ENCODE assay signal across 19 cellular contexts in genomic region chr15:34046471-34047145, GRCh38. TPM values are rescaled to one million over a fixed set of nuclear protein-coding genes. Genes with fewer than 3 reads are reported as not detected.
DNase-seq lines count a peak whose midpoint lies in the region; ATAC-seq, FAIRE-seq and TF ChIP-seq lines count a peak whose summit lies in the region.
"Had no signal": no experiment of that assay in that cellular context is flagged by ENCODE, and none has a peak within 500 bp of the region (broad histone marks: within the 10 kb centered on the region; RNA-seq: fewer than 3 reads in every experiment).

No MANE protein-coding gene starts in this region.

- no peaks in the 10 kb centered on the region for H3K9me2 ChIP-seq in MM.1S (replicated peaks; ENCODE audit: insufficient read depth, low read length)

- peak overlapping the region; percentile 62 for H2BK120ac ChIP-seq in trophoblast cell (ENCODE audit: insufficient read depth, low read length, poor library complexity)

- no peak overlapping the region for H3K9ac ChIP-seq in K562 (ENCODE audit: insufficient read depth in 1 of 2, low read depth in 2 of 2, low read length in 2 of 2)
- no peak overlapping the region for H3K9ac ChIP-seq in trophoblast cell (ENCODE audit: low read length)
- no peak overlapping the region for H3K9ac ChIP-seq in MM.1S (ENCODE audit: low read length)

- no peak overlapping the region for H2AK5ac ChIP-seq in trophoblast cell (ENCODE audit: low read length)

- H2BK12ac ChIP-seq in trophoblast cell (ENCODE audit: low read length): peak overlapping the region; percentile 17

- H2AFZ ChIP-seq in K562 (ENCODE audit: low read depth, low read length) (no peak overlapping the region), trophoblast cell (ENCODE audit: insufficient read depth, low read length, poor library complexity) (no peak overlapping the region), MM.1S (ENCODE audit: low read length) (no peak overlapping the region)

- H3K27me3 ChIP-seq in K562 (ENCODE audit: control insufficient read depth in 2 of 2, insufficient read depth in 2 of 2, low read length in 2 of 2) (peaks cover 7 to 8% of the 10 kb centered on the region in 2 experiments; a peak in 4 of 5 replicates), trophoblast cell (ENCODE audit: insufficient read depth, low read length) (no peaks in the 10 kb centered on the region), MM.1S (replicated peaks; ENCODE audit: insufficient read depth, low read length) (no peaks in the 10 kb centered on the region)
- H3K27me3 ChIP-seq: BE2C had no signal

- H3K4ac ChIP-seq in trophoblast cell (ENCODE audit: low read depth, low read length): no peak overlapping the region

- H3K4me1 ChIP-seq in K562 (replicated peaks in 1 of 2; ENCODE audit: control insufficient read depth in 2 of 2, insufficient read depth in 2 of 2, low read length in 2 of 2) (peaks cover 5 to 8% of the 10 kb centered on the region in 2 experiments; a peak in 4 of 5 replicates), trophoblast cell (ENCODE audit: control insufficient read depth in 1 of 2, insufficient read depth in 2 of 2, low read length in 2 of 2) (peaks cover 10 to 19% of the 10 kb centered on the region in 2 experiments), MM.1S (ENCODE audit: low read length) (peaks cover 9% of the 10 kb centered on the region)
- H3K4me1 ChIP-seq: BE2C had no signal

- no peaks in the 10 kb centered on the region for H3F3A ChIP-seq in MM.1S (ENCODE audit: insufficient read depth, low read length)

- H3K4me2 ChIP-seq in K562 (ENCODE audit: insufficient read depth, low read length) (no peak overlapping the region), trophoblast cell (ENCODE audit: low read length) (no peak overlapping the region), MM.1S (ENCODE audit: low read depth, low read length) (no peak overlapping the region)

- no peaks in the 10 kb centered on the region for H3K79me2 ChIP-seq in K562 (ENCODE audit: control insufficient read depth, insufficient read depth, low read length)
- H3K79me2 ChIP-seq in trophoblast cell (ENCODE audit: control insufficient read depth, insufficient read depth, low read length, poor library complexity): no peaks in the 10 kb centered on the region
- no peaks in the 10 kb centered on the region for H3K79me2 ChIP-seq in MM.1S (ENCODE audit: low read length)

- H3K9me3 ChIP-seq in K562 (replicated peaks; ENCODE audit: control insufficient read depth, insufficient read depth, low read depth, low read length) (no peaks in the 10 kb centered on the region), trophoblast cell (ENCODE audit: insufficient read depth, low read depth, low read length) (no peaks in the 10 kb centered on the region), MM.1S (replicated peaks; ENCODE audit: insufficient read depth, low read length) (no peaks in the 10 kb centered on the region)
- H3K9me3 ChIP-seq: BE2C had no signal

- TF ChIP-seq EP300 in K562 (IDR thresholded peaks at IDR 0.05; ENCODE audit: low read length): no peak

- no peak overlapping the region for H4K12ac ChIP-seq in trophoblast cell (ENCODE audit: low read depth, low read length)

- no peaks in the 10 kb centered on the region for H3K79me1 ChIP-seq in trophoblast cell (ENCODE audit: low read length)

- intact Hi-C loops in K562 (cut with micrococcal nuclease): no loop called here

- TF ChIP-seq RAD21 in K562 (CRISPR knock-in tag; conservative IDR thresholded peaks at IDR 0.05 in 1 of 2, IDR thresholded peaks at IDR 0.05 in 1 of 2): no peak

- peak; percentile 20 for ATAC-seq in K562
- ATAC-seq: GM12878 had no signal

- H3K27ac ChIP-seq in K562 (ENCODE audit: extremely low read depth, low read depth, low read length): no peak overlapping the region
- no peak overlapping the region for H3K27ac ChIP-seq in trophoblast cell (ENCODE audit: low read depth, low read length)
- H3K27ac ChIP-seq in MM.1S (ENCODE audit: low read length): no peak overlapping the region

- no peak overlapping the region for H2BK5ac ChIP-seq in trophoblast cell (ENCODE audit: low read depth, low read length, poor library complexity)

- no peak overlapping the region for H3K18ac ChIP-seq in trophoblast cell (ENCODE audit: low read length)

- no peak overlapping the region for H4K8ac ChIP-seq in trophoblast cell (ENCODE audit: low read depth, low read length)

- H3K36me3 ChIP-seq in K562 (ENCODE audit: control insufficient read depth, insufficient read depth, low read length) (no peaks in the 10 kb centered on the region), trophoblast cell (ENCODE audit: control insufficient read depth in 1 of 2, insufficient read depth in 2 of 2, low read length in 2 of 2) (no peaks in the 10 kb centered on the region), MM.1S (replicated peaks; ENCODE audit: insufficient read depth, low read length) (no peaks in the 10 kb centered on the region)
- H3K36me3 ChIP-seq: BE2C had no signal

- peak; percentile 43 for DNase-seq in NCI-H146 (lab: John Stamatoyannopoulos, UW)
- no peak for DNase-seq in K562 (ENCODE audit: extremely low read depth in 1 of 4, low spot score in 3 of 4)
- peak; percentile 88 to 95 for DNase-seq in trophoblast cell
- no peak for DNase-seq in stimulated activated CD4-positive, alpha-beta T cell treated with anti-CD3 and anti-CD28 coated beads, Interleukin-15, amount 100 ng/mL, for 24 hours
- DNase-seq in NCI-H510A (lab: John Stamatoyannopoulos, UW): no peak
- DNase-seq in MM.1S: no peak
- DNase-seq: BE2C; C1 segment of cervical spinal cord; CD4-positive, CD25-positive, alpha-beta regulatory T cell; CD8-positive, alpha-beta memory T cell; COR-L47; DMS 273 treated with DMSO at 0.1 percent for 48 hours; DMS53; DND-41; H9 had no signal

- TF ChIP-seq POLR2A in K562 (conservative IDR thresholded peaks at IDR 0.05): no peak

- TF ChIP-seq CTCF in K562 (IDR thresholded peaks at IDR 0.05 in 2 of 3, conservative IDR thresholded peaks at IDR 0.05 in 1 of 3; ENCODE audit: insufficient read depth in 2 of 3, low read depth in 1 of 3, low read length in 3 of 3) (no peak), MM.1S (IDR thresholded peaks at IDR 0.05; ENCODE audit: low read length) (no peak)

- in situ Hi-C loops in K562 (cut with MboI): loop anchor here (5.0 kb wide), 1 partner anchor 171 kb away; no protein-coding TSS in a partner anchor

- no peak overlapping the region for H3K23ac ChIP-seq in trophoblast cell (ENCODE audit: low read length)

- FAIRE-seq in K562 (lab: Jason Lieb, UNC): peak; percentile 32
- FAIRE-seq: A204.1, GM12878, GM19239, H1 had no signal

- CTCF ChIA-PET in K562 (lab: Yijun Ruan, JAX; ENCODE audit: low intra/inter-chr PET ratio): interaction anchor here (0.6 kb wide), 1 partner anchor 15 kb away, joined by 3 read pairs; no protein-coding TSS in a partner anchor

- peak overlapping the region; percentile 18 for H4K91ac ChIP-seq in trophoblast cell (ENCODE audit: low read depth, low read length)

- H4K20me1 ChIP-seq in K562 (replicated peaks; ENCODE audit: control insufficient read depth, insufficient read depth, low read length) (peaks cover 7% of the 10 kb centered on the region), MM.1S (ENCODE audit: insufficient read depth, low read length) (no peaks in the 10 kb centered on the region)

- no peak overlapping the region for H3K14ac ChIP-seq in trophoblast cell (ENCODE audit: low read length)

- POLR2A ChIA-PET in K562 (lab: Yijun Ruan, JAX): interaction anchor here (0.7 kb wide), 1 partner anchor 22 kb away, joined by 3 read pairs; no protein-coding TSS in a partner anchor

- 34% methylated on average over 12 of the region's 16 CpGs for WGBS in K562 (ENCODE audit: insufficient coverage, low coverage, missing lambda C conversion rate)
- WGBS in trophoblast cell (ENCODE audit: extremely low coverage, insufficient coverage, insufficient read length): no CpG with 5 or more reads among the region's 16 CpGs

- no TSS peak for BruUV-seq in K562 (replicated peaks; lab: Mats Ljungman, UMichigan)

- no peak overlapping the region for H3K4me3 ChIP-seq in K562
- no peak overlapping the region for H3K4me3 ChIP-seq in trophoblast cell (ENCODE audit: low read depth, low read length)
- H3K4me3 ChIP-seq in MM.1S (ENCODE audit: low read length): no peak overlapping the region
- H3K4me3 ChIP-seq: GM12878 had no signal

- H3K9me1 ChIP-seq in K562 (ENCODE audit: control insufficient read depth, insufficient read depth, low read length): no peaks in the 10 kb centered on the region

RNA-seq across cellular contexts. Expression of gene AVEN, which starts 7.6 kb away (rescaled TPM):
- 0.49 and 0.77 TPM in 2 replicates for total RNA-seq in K562 (2011; cell fraction: chromatin; rRNA removed; ENCODE audit: low replicate concordance)
- total RNA-seq in K562 (2011; cell fraction: nucleolus; rRNA removed): 0.50 and 0.53 TPM in 2 replicates
- 1.2 and 1.4 TPM in 2 replicates for total RNA-seq in K562 (2011; cell fraction: nucleoplasm; rRNA removed)
- 4.7 and 6.4 TPM in 2 replicates for total RNA-seq in K562 (2014; rRNA removed)
- 5.5 and 5.6 TPM in 2 replicates for total RNA-seq in K562 (2014; rRNA removed; fragmentation: Illumina TruSeq; extraction: Trizol)
- 3.7 and 3.9 TPM in 2 replicates for total RNA-seq in K562 (2015; rRNA removed; fragmentation: Illumina TruSeq; extraction: Trizol)
- total RNA-seq in K562 (2021): 3.7 and 4.8 TPM in 2 replicates
- polyA plus RNA-seq in K562 (2011; rRNA removed): 2.8 and 2.9 TPM in 2 replicates
- polyA plus RNA-seq in K562 (2011; cell fraction: cytosol; rRNA removed): 0.95 and 2.0 TPM in 2 replicates
- 0.70 and 0.77 TPM in 2 replicates for polyA plus RNA-seq in K562 (2011; cell fraction: nucleus; rRNA removed)
- 4.7 and 4.8 TPM in 2 replicates for polyA plus RNA-seq in K562 (2012)
- 3.2 and 4.8 TPM in 2 replicates for polyA plus RNA-seq in K562 (2014; fragmentation: Illumina TruSeq; extraction: Trizol)
- 1 to 10 TPM; 1.5 to 1.9 TPM for polyA plus RNA-seq in K562 (2014; fragmentation: Nextera tagmentation; extraction: Ambion mirVana)
- 3.3 and 4.7 TPM in 2 replicates for polyA plus RNA-seq in K562 (2014; rRNA removed)
- 2.0 and 3.2 TPM in 2 replicates for polyA minus RNA-seq in K562 (2011; rRNA and poly(A)+ RNA removed)
- polyA minus RNA-seq in K562 (2011; cell fraction: cytosol; rRNA and poly(A)+ RNA removed): 1.8 and 3.2 TPM in 2 replicates
- polyA minus RNA-seq in K562 (2011; cell fraction: nucleus; rRNA and poly(A)+ RNA removed): 0.40 and 1.1 TPM in 2 replicates
- polyA plus RNA-seq in trophoblast cell (2013): 7.5 and 7.9 TPM in 2 replicates

RNA-seq across cellular contexts. Expression of gene EMC7, which starts 55.1 kb away (rescaled TPM):
- total RNA-seq in K562 (2011; cell fraction: chromatin; rRNA removed; ENCODE audit: low replicate concordance): 38.1 and 57.5 TPM in 2 replicates
- 52.8 and 58.4 TPM in 2 replicates for total RNA-seq in K562 (2011; cell fraction: nucleolus; rRNA removed)
- 81.1 and 92.0 TPM in 2 replicates for total RNA-seq in K562 (2011; cell fraction: nucleoplasm; rRNA removed)
- 33.5 and 34.1 TPM in 2 replicates for total RNA-seq in K562 (2014; rRNA removed)
- total RNA-seq in K562 (2014; rRNA removed; fragmentation: Illumina TruSeq; extraction: Trizol): 43.2 and 50.4 TPM in 2 replicates
- 44.8 and 49.7 TPM in 2 replicates for total RNA-seq in K562 (2015; rRNA removed; fragmentation: Illumina TruSeq; extraction: Trizol)
- total RNA-seq in K562 (2021): 56.4 and 63.7 TPM in 2 replicates
- polyA plus RNA-seq in K562 (2011; rRNA removed): 64.2 and 80.2 TPM in 2 replicates
- polyA plus RNA-seq in K562 (2011; cell fraction: cytosol; rRNA removed): 25.4 and 37.1 TPM in 2 replicates
- 16.3 and 20.6 TPM in 2 replicates for polyA plus RNA-seq in K562 (2011; cell fraction: nucleus; rRNA removed)
- polyA plus RNA-seq in K562 (2012): 63.4 and 94.4 TPM in 2 replicates
- 92.8 and 102 TPM in 2 replicates for polyA plus RNA-seq in K562 (2014; fragmentation: Illumina TruSeq; extraction: Trizol)
- polyA plus RNA-seq in K562 (2014; fragmentation: Nextera tagmentation; extraction: Ambion mirVana): 10 to 100 TPM; 25.8 to 48.3 TPM
- 64.3 and 73.1 TPM in 2 replicates for polyA plus RNA-seq in K562 (2014; rRNA removed)
- 41.2 and 49.2 TPM in 2 replicates for polyA minus RNA-seq in K562 (2011; rRNA and poly(A)+ RNA removed)
- polyA minus RNA-seq in K562 (2011; cell fraction: cytosol; rRNA and poly(A)+ RNA removed): 12.5 and 15.9 TPM in 2 replicates
- 3.8 and 11.6 TPM in 2 replicates for polyA minus RNA-seq in K562 (2011; cell fraction: nucleus; rRNA and poly(A)+ RNA removed)
- 65.5 and 69.9 TPM in 2 replicates for polyA plus RNA-seq in trophoblast cell (2013)

RNA-seq across cellular contexts. Expression of gene PGBD4, which starts 55.3 kb away (rescaled TPM):
- total RNA-seq in K562 (2011; cell fraction: chromatin; rRNA removed; ENCODE audit: low replicate concordance): 6.3 and 11.2 TPM in 2 replicates
- 6.7 and 7.0 TPM in 2 replicates for total RNA-seq in K562 (2011; cell fraction: nucleolus; rRNA removed)
- 6.9 and 8.6 TPM in 2 replicates for total RNA-seq in K562 (2011; cell fraction: nucleoplasm; rRNA removed)
- total RNA-seq in K562 (2014; rRNA removed) (2.2 TPM in 2 replicates), K562 (2014; rRNA removed; fragmentation: Illumina TruSeq; extraction: Trizol) (3.0 and 3.1 TPM in 2 replicates), K562 (2015; rRNA removed; fragmentation: Illumina TruSeq; extraction: Trizol) (2.9 and 3.3 TPM in 2 replicates), K562 (2021) (2.1 and 2.2 TPM in 2 replicates)
- polyA plus RNA-seq in K562 (2011; rRNA removed) (4.3 and 4.9 TPM in 2 replicates), K562 (2014; fragmentation: Illumina TruSeq; extraction: Trizol) (3.0 and 3.4 TPM in 2 replicates), K562 (2014; fragmentation: Nextera tagmentation; extraction: Ambion mirVana) (1 to 10 TPM; 2.3 to 2.5 TPM), K562 (2014; rRNA removed) (2.7 and 3.2 TPM in 2 replicates)
- 1.7 and 2.4 TPM in 2 replicates for polyA plus RNA-seq in K562 (2011; cell fraction: cytosol; rRNA removed)
- 3.4 and 3.7 TPM in 2 replicates for polyA plus RNA-seq in K562 (2011; cell fraction: nucleus; rRNA removed)
- 1.5 and 1.6 TPM in 2 replicates for polyA plus RNA-seq in K562 (2012)
- 6.2 and 6.4 TPM in 2 replicates for polyA minus RNA-seq in K562 (2011; rRNA and poly(A)+ RNA removed)
- polyA minus RNA-seq in K562 (2011; cell fraction: cytosol; rRNA and poly(A)+ RNA removed): 1.1 and 1.5 TPM in 2 replicates
- 4.7 and 8.2 TPM in 2 replicates for polyA minus RNA-seq in K562 (2011; cell fraction: nucleus; rRNA and poly(A)+ RNA removed)
- polyA plus RNA-seq in trophoblast cell (2013): 0.59 and 0.62 TPM in 2 replicates

Comparison
In these comparisons a context has a peak if more than half of its experiments do, and no peak if none do; other contexts are left out.
1. DNase-seq: peak in NCI-H146 (single experiment) and trophoblast cell (2 of 2); none in K562 (0 of 4), stimulated activated CD4-positive, alpha-beta T cell treated with anti-CD3 and anti-CD28 coated beads, Interleukin-15, amount 100 ng/mL, for 24 hours (single experiment), NCI-H510A (single experiment) and MM.1S (single experiment).